ENCODE assay signal across 8 cellular contexts in the genomic region with DNA sequence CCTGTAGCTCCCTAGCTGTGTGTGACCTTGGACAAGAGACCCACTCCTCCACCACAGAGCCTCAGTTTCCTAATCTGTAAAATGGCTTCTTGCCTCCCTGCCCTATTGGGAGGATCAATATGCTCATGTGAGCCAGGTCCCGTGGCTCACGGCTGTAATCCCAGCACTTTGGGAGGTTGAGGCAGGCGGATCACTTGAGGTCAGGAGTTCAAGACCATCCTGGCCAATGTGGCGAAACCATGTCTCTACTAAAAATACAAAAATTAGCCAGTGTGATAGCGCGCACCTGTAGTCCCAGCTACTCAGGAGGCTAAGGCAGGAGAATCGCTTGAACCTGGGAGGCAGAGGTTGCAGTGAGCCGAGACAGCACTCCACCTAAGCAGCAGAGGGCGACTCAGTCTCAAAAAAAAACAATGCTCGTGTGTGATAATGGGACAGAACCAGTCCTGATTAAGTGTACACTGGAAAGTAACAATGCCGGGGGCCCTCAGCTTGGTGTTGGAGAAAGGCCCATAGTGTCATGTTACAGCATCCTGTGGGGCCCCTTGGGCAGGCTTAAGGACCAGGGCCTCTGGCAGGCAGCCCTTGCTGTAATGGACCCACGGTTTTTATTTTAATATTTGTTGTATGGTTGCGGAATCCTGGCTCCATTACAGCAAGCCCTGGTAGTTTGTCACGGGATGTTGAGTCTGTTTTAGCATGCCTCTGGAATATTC. TPM values are rescaled to one million over a fixed set of nuclear protein-coding genes. Genes with fewer than 3 reads are reported as not detected.
DNase-seq lines count a peak whose midpoint lies in the region; ATAC-seq and TF ChIP-seq lines count a peak whose summit lies in the region.

No MANE protein-coding gene starts in this region.

- intact Hi-C loops in CD8-positive, alpha-beta T cell (cut with DNase I, micrococcal nuclease) = no loop called here
- intact Hi-C loops in sciatic nerve (cut with DNase I) = no loop called here

- peak; percentile 67 for TF ChIP-seq CTCF in CD8-positive, alpha-beta T cell (IDR thresholded peaks at IDR 0.05)
- peak; percentile 79 for TF ChIP-seq CTCF in foreskin keratinocyte (conservative IDR thresholded peaks at IDR 0.05)

- ATAC-seq in CD8-positive, alpha-beta T cell = no peak
- ATAC-seq in activated T-cell treated with anti-CD3 and anti-CD28 coated beads, Interleukin-2, amount 50 U/mL, for 4 hours = peak in 1 of 2 donors; percentile 15
- ATAC-seq in foreskin keratinocyte (peak; percentile 41), sciatic nerve (peak; percentile 77), HG03139 (IDR thresholded peaks at IDR 0.05; ENCODE audit: unreplicated experiment) (no peak), HG02642 (IDR thresholded peaks at IDR 0.05; ENCODE audit: poor library complexity, unreplicated experiment) (no peak)

- peak overlapping the region; percentile 75 for H3K27ac Mint-ChIP-seq in CD8-positive, alpha-beta T cell

- CTCF ChIA-PET in CD8-positive, alpha-beta T cell (lab: Charles Lee) = interaction anchor here (0.6 to 5.4 kb wide), 21 partner anchors 9 to 419 kb away, joined by 3 to 68 read pairs (median 4); a partner anchor contains a TSS

- POLR2A ChIA-PET in CD8-positive, alpha-beta T cell (lab: Charles Lee) = interaction anchor here (1.3 to 1.6 kb wide), 3 partner anchors 47 to 78 kb away, joined by 4 to 7 read pairs (median 4); a partner anchor contains a TSS

- peaks cover 20% of the 10 kb centered on the region for H3K36me3 ChIP-seq in CD8-positive, alpha-beta T cell (ENCODE audit: insufficient read depth, low read length)

- no peak overlapping the region for H3K4me3 ChIP-seq in CD8-positive, alpha-beta T cell (ENCODE audit: low read depth, low read length)

- peaks cover 42% of the 10 kb centered on the region for H3K4me1 ChIP-seq in CD8-positive, alpha-beta T cell (ENCODE audit: insufficient read depth, low read length)
- H3K4me1 ChIP-seq in foreskin keratinocyte = no peaks in the 10 kb centered on the region

- no peak overlapping the region for H3K4me3 Mint-ChIP-seq in CD8-positive, alpha-beta T cell
- H3K4me3 Mint-ChIP-seq in activated T-cell treated with anti-CD3 and anti-CD28 coated beads, Interleukin-2, amount 50 U/mL, for 4 hours = no peak overlapping the region

- no peaks in the 10 kb centered on the region for H3K27me3 ChIP-seq in CD8-positive, alpha-beta T cell (ENCODE audit: insufficient read depth, low read length)
- H3K27me3 ChIP-seq in foreskin keratinocyte = no peaks in the 10 kb centered on the region

- no peaks in the 10 kb centered on the region for H3K9me3 Mint-ChIP-seq in CD8-positive, alpha-beta T cell
- H3K9me3 Mint-ChIP-seq in activated T-cell treated with anti-CD3 and anti-CD28 coated beads, Interleukin-2, amount 50 U/mL, for 4 hours = no peaks in the 10 kb centered on the region

- H3K4me1 Mint-ChIP-seq in CD8-positive, alpha-beta T cell (ENCODE audit: low read depth) = peaks cover 40% of the 10 kb centered on the region
- peaks cover 52% of the 10 kb centered on the region for H3K4me1 Mint-ChIP-seq in activated T-cell treated with anti-CD3 and anti-CD28 coated beads, Interleukin-2, amount 50 U/mL, for 4 hours (ENCODE audit: low read depth)

- H3K27ac ChIP-seq in CD8-positive, alpha-beta T cell (ENCODE audit: low read depth, low read length) = no peak overlapping the region
- no peak overlapping the region for H3K27ac ChIP-seq in foreskin keratinocyte

- DNase-seq in CD8-positive, alpha-beta T cell = peak in 4 of 7 experiments; percentile 43 to 66 (median 50)
- DNase-seq in HT1080 (ENCODE audit: low read depth) = peak; percentile 77
- peak; percentile 48 for DNase-seq in NCI-H82 treated with DMSO at 0.1 percent for 48 hours (lab: John Stamatoyannopoulos, UW; ENCODE audit: unreplicated experiment)
- DNase-seq in activated T-cell treated with anti-CD3 and anti-CD28 coated beads, Interleukin-2, amount 50 U/mL, for 4 hours = peak; percentile 37
- no peak for DNase-seq in foreskin keratinocyte
- no peak for DNase-seq in sciatic nerve (ENCODE audit: low spot score)

- no peaks in the 10 kb centered on the region for H3K9me3 ChIP-seq in CD8-positive, alpha-beta T cell (ENCODE audit: low read length)

- no peaks in the 10 kb centered on the region for H3K27me3 Mint-ChIP-seq in CD8-positive, alpha-beta T cell (ENCODE audit: low read depth)
- H3K27me3 Mint-ChIP-seq in activated T-cell treated with anti-CD3 and anti-CD28 coated beads, Interleukin-2, amount 50 U/mL, for 4 hours (ENCODE audit: low read depth) = no peaks in the 10 kb centered on the region

- peaks cover 25% of the 10 kb centered on the region for H3K36me3 Mint-ChIP-seq in CD8-positive, alpha-beta T cell
- peaks cover 16% of the 10 kb centered on the region for H3K36me3 Mint-ChIP-seq in activated T-cell treated with anti-CD3 and anti-CD28 coated beads, Interleukin-2, amount 50 U/mL, for 4 hours (ENCODE audit: insufficient read depth)

RNA-seq across cellular contexts. Expression of a gene that starts 6.8 kb away (rescaled TPM):
- 1,000 to 10,000 TPM; 3,746 to 3,873 TPM for total RNA-seq in CD8-positive, alpha-beta T cell
- 2,830 and 3,374 TPM in 2 replicates for total RNA-seq in HT1080 (2014; rRNA removed; shearing (Covaris generic))
- 3,034 and 3,930 TPM in 2 replicates for polyA plus RNA-seq in HT1080 (2015; cell fraction: cytosol; rRNA removed)
- 1,198 and 1,238 TPM in 2 replicates for polyA plus RNA-seq in HT1080 (2015; cell fraction: nucleus; rRNA removed)
- 1,000 to 10,000 TPM; 2,890 to 3,149 (median 2,904) TPM for total RNA-seq in activated T-cell treated with anti-CD3 and anti-CD28 coated beads, Interleukin-2, amount 50 U/mL, for 4 hours
- 2,410 and 2,439 TPM in 2 replicates for total RNA-seq in foreskin keratinocyte
- 3,599 and 3,602 TPM in 2 replicates for polyA plus RNA-seq in foreskin keratinocyte
- 1,507 TPM for total RNA-seq in sciatic nerve

RNA-seq across cellular contexts. Expression of a gene that starts 9.4 kb away (rescaled TPM):
- total RNA-seq in CD8-positive, alpha-beta T cell = 10 to 100 TPM; 20.1 to 25.5 TPM
- total RNA-seq in HT1080 (2014; rRNA removed; shearing (Covaris generic)) = 3.9 and 8.7 TPM in 2 replicates
- 5.0 and 6.4 TPM in 2 replicates for polyA plus RNA-seq in HT1080 (2015; cell fraction: cytosol; rRNA removed)
- polyA plus RNA-seq in HT1080 (2015; cell fraction: nucleus; rRNA removed) = 6.7 and 8.3 TPM in 2 replicates
- 1 to 10 TPM; 5.8 to 9.5 (median 8.9) TPM for total RNA-seq in activated T-cell treated with anti-CD3 and anti-CD28 coated beads, Interleukin-2, amount 50 U/mL, for 4 hours
- total RNA-seq in foreskin keratinocyte (22.2 and 23.5 TPM in 2 replicates), sciatic nerve (263 TPM)
- 23.7 and 25.6 TPM in 2 replicates for polyA plus RNA-seq in foreskin keratinocyte

RNA-seq across cellular contexts. Expression of a gene that starts 15.6 kb away (rescaled TPM):
- 1,000 to 10,000 TPM; 5,165 to 5,323 TPM for total RNA-seq in CD8-positive, alpha-beta T cell
- total RNA-seq in HT1080 (2014; rRNA removed; shearing (Covaris generic)) = 5,406 and 6,095 TPM in 2 replicates
- polyA plus RNA-seq in HT1080 (2015; cell fraction: cytosol; rRNA removed) = 3,063 and 3,690 TPM in 2 replicates
- polyA plus RNA-seq in HT1080 (2015; cell fraction: nucleus; rRNA removed) = 1,119 and 1,219 TPM in 2 replicates
- total RNA-seq in activated T-cell treated with anti-CD3 and anti-CD28 coated beads, Interleukin-2, amount 50 U/mL, for 4 hours = 1,000 to 10,000 TPM; 4,599 to 4,940 (median 4,852) TPM
- 2,087 and 2,308 TPM in 2 replicates for total RNA-seq in foreskin keratinocyte
- polyA plus RNA-seq in foreskin keratinocyte = 3,579 and 3,909 TPM in 2 replicates
- total RNA-seq in sciatic nerve = 1,735 TPM

RNA-seq across cellular contexts. Expression of a gene that starts 24.8 kb away (rescaled TPM):
- 1 to 10 TPM; 1.3 to 2.4 TPM for total RNA-seq in CD8-positive, alpha-beta T cell
- total RNA-seq in HT1080 (2014; rRNA removed; shearing (Covaris generic)) = 11.7 and 13.7 TPM in 2 replicates
- 46.1 and 53.6 TPM in 2 replicates for polyA plus RNA-seq in HT1080 (2015; cell fraction: cytosol; rRNA removed)
- polyA plus RNA-seq in HT1080 (2015; cell fraction: nucleus; rRNA removed) = 73.1 and 78.3 TPM in 2 replicates
- 1 to 10 TPM; 2.4 to 4.0 (median 3.5) TPM for total RNA-seq in activated T-cell treated with anti-CD3 and anti-CD28 coated beads, Interleukin-2, amount 50 U/mL, for 4 hours
- total RNA-seq in foreskin keratinocyte (0.71 and 0.92 TPM in 2 replicates), sciatic nerve (48.5 TPM)
- 1.6 TPM in 2 replicates for polyA plus RNA-seq in foreskin keratinocyte

RNA-seq across cellular contexts. Expression of a gene that starts 29.0 kb away (rescaled TPM):
- 100 to 1,000 TPM; 246 to 259 TPM for total RNA-seq in CD8-positive, alpha-beta T cell
- 6.8 and 7.3 TPM in 2 replicates for total RNA-seq in HT1080 (2014; rRNA removed; shearing (Covaris generic))
- polyA plus RNA-seq in HT1080 (2015; cell fraction: cytosol; rRNA removed) = 7.4 and 7.9 TPM in 2 replicates
- polyA plus RNA-seq in HT1080 (2015; cell fraction: nucleus; rRNA removed) = 3.4 and 4.6 TPM in 2 replicates
- total RNA-seq in activated T-cell treated with anti-CD3 and anti-CD28 coated beads, Interleukin-2, amount 50 U/mL, for 4 hours = 10 to 100 TPM; 52.3 to 64.8 (median 56.9) TPM
- total RNA-seq in foreskin keratinocyte = 6.0 TPM in 2 replicates
- polyA plus RNA-seq in foreskin keratinocyte = 9.3 and 10.6 TPM in 2 replicates
- 19.6 TPM for total RNA-seq in sciatic nerve

Comparison
In these comparisons a context has a peak if more than half of its experiments do, and no peak if none do; other contexts are left out.
1. ATAC-seq: peak in foreskin keratinocyte (single experiment) and sciatic nerve (single experiment); none in CD8-positive, alpha-beta T cell (single experiment), HG03139 (single experiment) and HG02642 (single experiment).
2. DNase-seq: peak in CD8-positive, alpha-beta T cell (4 of 7), HT1080 (single experiment), NCI-H82 treated with DMSO at 0.1 percent for 48 hours (single experiment) and activated T-cell treated with anti-CD3 and anti-CD28 coated beads, Interleukin-2, amount 50 U/mL, for 4 hours (single experiment); none in foreskin keratinocyte (0 of 2) and sciatic nerve (single experiment).